In the genomic region with DNA sequence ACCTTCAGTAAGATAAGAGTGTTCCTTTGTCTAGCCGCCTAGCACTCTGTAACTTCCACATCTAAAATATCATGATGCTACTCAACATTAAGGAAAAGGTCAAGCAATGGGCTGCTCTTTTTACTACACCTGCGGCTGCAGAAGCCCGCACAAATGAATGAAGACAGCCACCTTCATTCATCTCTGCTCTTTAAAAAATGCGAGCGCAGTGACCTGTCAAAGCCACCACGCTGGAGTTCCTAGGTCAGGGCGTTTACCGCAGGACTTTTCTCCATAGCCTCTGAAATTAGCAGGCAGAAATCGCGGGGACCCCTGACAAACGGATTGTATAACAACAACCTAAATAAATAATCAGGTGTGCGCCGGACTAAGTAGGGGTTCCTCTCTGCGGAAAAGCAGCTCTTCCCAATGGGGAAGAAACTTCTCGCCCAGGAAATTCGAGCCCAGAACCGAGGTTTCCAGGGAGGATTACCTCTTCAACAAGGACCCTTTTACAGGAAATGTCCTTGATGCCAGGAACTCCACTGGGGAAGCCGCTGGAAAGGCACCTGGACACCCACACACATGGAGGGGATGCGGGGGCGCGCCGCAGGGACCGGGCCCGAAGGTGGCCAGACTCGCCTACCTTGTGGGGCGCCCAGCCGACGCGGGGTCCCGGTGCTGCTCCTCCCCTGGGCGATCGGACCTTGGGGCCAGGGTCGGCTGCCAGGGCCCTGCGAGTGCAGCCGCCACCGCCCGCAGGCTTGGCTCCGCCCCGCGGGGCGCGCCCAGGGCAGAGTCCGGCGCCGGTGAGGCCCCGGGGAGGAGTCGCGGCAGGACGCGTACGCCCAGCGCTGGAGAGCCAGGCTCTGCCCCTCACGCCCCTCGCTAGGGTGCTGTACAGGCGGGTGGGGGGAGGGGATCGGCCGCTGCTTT, we compare ENCODE assay signal across 10 cellular contexts. TPM values are rescaled to one million over a fixed set of nuclear protein-coding genes. Genes with fewer than 3 reads are reported as not detected.
A peak's percentile ranks its signal among the peaks of the same experiment; 100 is the strongest.
DNase-seq lines count a peak whose midpoint lies in the region; ATAC-seq and TF ChIP-seq lines count a peak whose summit lies in the region.
"Had no signal": no experiment of that assay in that cellular context is flagged by ENCODE, and none has a peak within 500 bp of the region (broad histone marks: within the 10 kb centered on the region; RNA-seq: fewer than 3 reads in every experiment).

A gene with protein sequence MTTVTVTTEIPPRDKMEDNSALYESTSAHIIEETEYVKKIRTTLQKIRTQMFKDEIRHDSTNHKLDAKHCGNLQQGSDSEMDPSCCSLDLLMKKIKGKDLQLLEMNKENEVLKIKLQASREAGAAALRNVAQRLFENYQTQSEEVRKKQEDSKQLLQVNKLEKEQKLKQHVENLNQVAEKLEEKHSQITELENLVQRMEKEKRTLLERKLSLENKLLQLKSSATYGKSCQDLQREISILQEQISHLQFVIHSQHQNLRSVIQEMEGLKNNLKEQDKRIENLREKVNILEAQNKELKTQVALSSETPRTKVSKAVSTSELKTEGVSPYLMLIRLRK (minus strand): TSS at position 751 of the 915 bp plus-strand sequence. CDS start 16,670 bp downstream, outside the sequence.

- H3K4me3 Mint-ChIP-seq in HFFc6 (peak within 1 kb of the TSS; percentile 70), brain (peak within 1 kb of the TSS in 3 of 5 experiments; percentile 50 to 78 (median 67))
- peak within 1 kb of the TSS; percentile 74 to 78 for H3K4me3 Mint-ChIP-seq in stimulated activated naive B cell treated with anti-CD40 and anti-IgM and Interleukin-4, amounts not matched to agents 10 μg/mL and 1 μg/mL and 100 μg/mL, for 72 hours
- H3K4me3 Mint-ChIP-seq: T-helper 1 cell treated with Interleukin-12 subunit alpha and Interleukin-12 subunit beta and Interleukin-4 antibody, amounts not matched to agents 30 μg/mL and 1 μg/mL, for 36 hours had no signal

- H3K4me1 Mint-ChIP-seq in HFFc6 (ENCODE audit: low read depth) (no peaks in the 10 kb centered on the region), brain (peaks cover 8% of the 10 kb centered on the region)
- H3K4me1 Mint-ChIP-seq in stimulated activated naive B cell treated with anti-CD40 and anti-IgM and Interleukin-4, amounts not matched to agents 10 μg/mL and 1 μg/mL and 100 μg/mL, for 72 hours: peaks cover 3 to 16% of the 10 kb centered on the region in 2 donors

- no peak for DNase-seq in HFFc6
- DNase-seq in iPS-NIHi7 (ENCODE audit: extremely low spot score): peak; percentile 78
- DNase-seq in stimulated activated naive B cell treated with anti-CD40 and anti-IgM and Interleukin-4, amounts not matched to agents 10 μg/mL and 1 μg/mL and 100 μg/mL, for 72 hours: no peak
- no peak for DNase-seq in DMS153 treated with DMSO at 0.1 percent for 48 hours (lab: John Stamatoyannopoulos, UW; ENCODE audit: unreplicated experiment)
- DNase-seq: kidney glomerular epithelial cell had no signal

- TF ChIP-seq CTCF in HFFc6 (IDR thresholded peaks at IDR 0.05) (no peak), brain (conservative IDR thresholded peaks at IDR 0.05) (no peak)

- H3K36me3 Mint-ChIP-seq in HFFc6 (ENCODE audit: low read depth): no peaks in the 10 kb centered on the region
- H3K36me3 Mint-ChIP-seq in brain: no peaks in the 10 kb centered on the region
- H3K36me3 Mint-ChIP-seq in stimulated activated naive B cell treated with anti-CD40 and anti-IgM and Interleukin-4, amounts not matched to agents 10 μg/mL and 1 μg/mL and 100 μg/mL, for 72 hours: no peaks in the 10 kb centered on the region

- peaks cover 12% of the 10 kb centered on the region for H3K27me3 Mint-ChIP-seq in HFFc6 (ENCODE audit: insufficient read depth)
- H3K27me3 Mint-ChIP-seq in brain: peaks cover 29% of the 10 kb centered on the region
- peaks cover 48 to 51% of the 10 kb centered on the region in 2 donors for H3K27me3 Mint-ChIP-seq in stimulated activated naive B cell treated with anti-CD40 and anti-IgM and Interleukin-4, amounts not matched to agents 10 μg/mL and 1 μg/mL and 100 μg/mL, for 72 hours

- H3K9me3 Mint-ChIP-seq in HFFc6 (no peaks in the 10 kb centered on the region), brain (no peaks in the 10 kb centered on the region)
- H3K9me3 Mint-ChIP-seq in stimulated activated naive B cell treated with anti-CD40 and anti-IgM and Interleukin-4, amounts not matched to agents 10 μg/mL and 1 μg/mL and 100 μg/mL, for 72 hours: no peaks in the 10 kb centered on the region
- H3K9me3 Mint-ChIP-seq: T-helper 1 cell treated with Interleukin-12 subunit alpha and Interleukin-12 subunit beta and Interleukin-4 antibody, amounts not matched to agents 30 μg/mL and 1 μg/mL, for 36 hours had no signal

- H3K27ac Mint-ChIP-seq in HFFc6: no peak within 1 kb of the TSS
- no peak within 1 kb of the TSS for H3K27ac Mint-ChIP-seq in brain
- H3K27ac Mint-ChIP-seq in stimulated activated naive B cell treated with anti-CD40 and anti-IgM and Interleukin-4, amounts not matched to agents 10 μg/mL and 1 μg/mL and 100 μg/mL, for 72 hours: no peak within 1 kb of the TSS
- H3K27ac Mint-ChIP-seq: T-helper 1 cell treated with Interleukin-12 subunit alpha and Interleukin-12 subunit beta and Interleukin-4 antibody, amounts not matched to agents 30 μg/mL and 1 μg/mL, for 36 hours had no signal

- peak; percentile 58 to 79 for ATAC-seq in stimulated activated naive B cell treated with anti-CD40 and anti-IgM and Interleukin-4, amounts not matched to agents 10 μg/mL and 1 μg/mL and 100 μg/mL, for 72 hours (replicated peaks)
- ATAC-seq in GM18517 (IDR thresholded peaks at IDR 0.05; ENCODE audit: unreplicated experiment): no peak
- ATAC-seq in GM21576 (IDR thresholded peaks at IDR 0.05; ENCODE audit: unreplicated experiment): no peak
- no peak for ATAC-seq in GM19467 (IDR thresholded peaks at IDR 0.05; ENCODE audit: unreplicated experiment)

RNA-seq across cellular contexts. Expression of the gene that starts here (rescaled TPM):
- under 1 TPM; 0.05 to 0.40 (median 0.14) TPM for total RNA-seq in HFFc6 (2021; fragmentation: NEBNext Ultra II Directional; extraction: Animal tissue kit (Norgen Biotek cat#: 25700))
- polyA plus RNA-seq in brain (ENCODE audit: insufficient read depth, low read depth, low replicate concordance): 0.19 TPM

Comparison
In these comparisons a context has a peak if more than half of its experiments do, and no peak if none do; other contexts are left out.
1. ATAC-seq: peak in stimulated activated naive B cell treated with anti-CD40 and anti-IgM and Interleukin-4, amounts not matched to agents 10 μg/mL and 1 μg/mL and 100 μg/mL, for 72 hours (2 of 2); none in GM18517 (single experiment), GM21576 (single experiment) and GM19467 (single experiment).
2. Peak in every context shown above with its lines, with median percentiles within 50 percentile points of each other: H3K4me3 Mint-ChIP-seq.